23 cellular contexts compared by ENCODE assay signal in the genomic region with DNA sequence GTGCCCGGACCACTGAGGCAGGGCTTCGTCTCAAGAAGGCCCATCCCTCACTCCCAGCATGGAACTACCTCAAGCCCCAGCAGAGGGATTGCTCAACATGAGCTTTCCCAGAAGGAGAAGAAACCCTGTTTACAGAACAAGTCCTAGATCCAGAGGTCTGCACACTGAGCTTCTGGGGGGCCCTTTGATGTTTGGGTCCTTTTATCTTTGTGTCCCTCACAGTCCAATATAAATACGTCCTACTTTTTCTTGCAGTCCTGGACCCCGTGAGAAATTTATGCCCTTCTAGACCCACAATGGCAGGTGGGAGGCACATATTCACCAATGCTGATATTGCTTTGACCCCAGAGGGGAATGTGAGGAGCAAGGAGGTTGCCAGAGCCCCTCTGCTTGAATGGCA.
"Had no signal": no experiment of that assay in that cellular context is flagged by ENCODE, and none has a peak within 500 bp of the region (broad histone marks: within the 10 kb centered on the region; RNA-seq: fewer than 3 reads in every experiment).

No MANE protein-coding gene starts in this region.

- H3K9ac ChIP-seq: SK-N-SH had no signal

- H3K27ac Mint-ChIP-seq: activated B cell treated with CpG ODN at 0.5 μM for 24 hours; activated CD4-positive, alpha-beta T cell treated with anti-CD3 and anti-CD28 coated beads, Interleukin-2, amount 10 ng/mL, durations not matched to agents 24 days and 14 days; activated naive CD4-positive, alpha-beta T cell treated with anti-CD3 and anti-CD28 coated beads for 36 hours; activated naive CD8-positive, alpha-beta T cell treated with anti-CD3 and anti-CD28 coated beads for 36 hours; activated T-helper 17 cell treated with anti-CD3 and anti-CD28 coated beads, Interleukin-2, amount 50 U/mL, for 72 hours had no signal

- H3K4me3 Mint-ChIP-seq: activated B cell treated with CpG ODN at 0.5 μM for 24 hours; activated CD4-positive, alpha-beta T cell treated with anti-CD3 and anti-CD28 coated beads, Interleukin-2, amount 10 ng/mL, durations not matched to agents 24 days and 14 days; activated naive CD4-positive, alpha-beta T cell treated with anti-CD3 and anti-CD28 coated beads for 36 hours; activated naive CD8-positive, alpha-beta T cell treated with anti-CD3 and anti-CD28 coated beads for 36 hours; activated T-helper 17 cell treated with anti-CD3 and anti-CD28 coated beads, Interleukin-2, amount 50 U/mL, for 72 hours had no signal

- ATAC-seq: activated T-helper 17 cell treated with anti-CD3 and anti-CD28 coated beads, Interleukin-2, amount 50 U/mL, for 72 hours had no signal

- H3K36me3 Mint-ChIP-seq: activated naive CD8-positive, alpha-beta T cell treated with anti-CD3 and anti-CD28 coated beads for 36 hours had no signal

- H3K4me3 ChIP-seq: MG63, Peyer's patch, SJCRH30 had no signal

- H3K9me2 ChIP-seq: SK-N-SH had no signal

- H3K27me3 ChIP-seq: MG63, Peyer's patch had no signal

- H3K36me3 ChIP-seq: Peyer's patch, SJCRH30 had no signal

- H3K9me3 Mint-ChIP-seq: activated B cell treated with CpG ODN at 0.5 μM for 24 hours; activated CD4-positive, alpha-beta T cell treated with anti-CD3 and anti-CD28 coated beads, Interleukin-2, amount 10 ng/mL, durations not matched to agents 24 days and 14 days; activated naive CD4-positive, alpha-beta T cell treated with anti-CD3 and anti-CD28 coated beads for 36 hours; activated naive CD8-positive, alpha-beta T cell treated with anti-CD3 and anti-CD28 coated beads for 36 hours; activated T-helper 17 cell treated with anti-CD3 and anti-CD28 coated beads, Interleukin-2, amount 50 U/mL, for 72 hours had no signal

- H3K4me2 ChIP-seq: SK-N-SH had no signal

- H3K4me1 Mint-ChIP-seq: activated B cell treated with CpG ODN at 0.5 μM for 24 hours; activated CD4-positive, alpha-beta T cell treated with anti-CD3 and anti-CD28 coated beads, Interleukin-2, amount 10 ng/mL, durations not matched to agents 24 days and 14 days; activated naive CD8-positive, alpha-beta T cell treated with anti-CD3 and anti-CD28 coated beads for 36 hours; activated T-helper 17 cell treated with anti-CD3 and anti-CD28 coated beads, Interleukin-2, amount 50 U/mL, for 72 hours had no signal

- H3K9me3 ChIP-seq: MG63, Peyer's patch, SJCRH30, SK-N-SH had no signal

- DNase-seq: activated B cell treated with CpG ODN at 0.5 μM for 24 hours; activated CD4-positive, alpha-beta T cell treated with anti-CD3 and anti-CD28 coated beads for 1 hour; activated CD4-positive, alpha-beta T cell treated with anti-CD3 and anti-CD28 coated beads, Interleukin-2, amount 10 ng/mL, durations not matched to agents 24 days and 14 days; activated CD4-positive, alpha-beta T cell treated with anti-CD3 and anti-CD28 coated beads, Interleukin-2, amount 50 U/mL, for 48 hours; activated gamma-delta T cell; activated naive CD4-positive, alpha-beta T cell treated with anti-CD3 and anti-CD28 coated beads for 36 hours; activated naive CD8-positive, alpha-beta T cell treated with anti-CD3 and anti-CD28 coated beads for 36 hours; activated T-cell treated with anti-CD3 and anti-CD28 coated beads, Interleukin-2, amount 50 U/mL, for 48 hours; MG63; MV-4-11; NCI-H1417 treated with DMSO at 0.1 percent for 48 hours; NCI-H2029; NCI-H2107; NCI-H345; NCI-H510A; NCI-H526 treated with DMSO at 0.1 percent for 48 hours; Right ventricle myocardium superior; SJCRH30; T-helper 1 cell had no signal

- H3K27ac ChIP-seq: RWPE1, SJCRH30 had no signal
